Comparison of ENCODE assay signal across 27 cellular contexts in genomic region chr2:154459286-154459685, GRCh38.
A peak's percentile ranks its signal among the peaks of the same experiment; 100 is the strongest.
DNase-seq lines count a peak whose midpoint lies in the region; ATAC-seq and TF ChIP-seq lines count a peak whose summit lies in the region.
"Had no signal": no experiment of that assay in that cellular context is flagged by ENCODE, and none has a peak within 500 bp of the region (broad histone marks: within the 10 kb centered on the region; RNA-seq: fewer than 3 reads in every experiment).

No MANE protein-coding gene starts in this region.

- TF ChIP-seq CTCF in SK-N-SH (IDR thresholded peaks at IDR 0.05), result no peak

- no peak overlapping the region for H3K4me3 ChIP-seq in SK-N-SH (ENCODE audit: low read depth in 2 of 2, low read length in 1 of 2)
- H3K4me3 ChIP-seq: A549; BLaER1; BLaER1 treated with 17β-estradiol and CSF1 and Interleukin-3, amounts not matched to agents 10 nM and 100 nM had no signal

- H3K79me2 ChIP-seq in SK-N-SH (ENCODE audit: insufficient read depth), result no peaks in the 10 kb centered on the region

- no peaks in the 10 kb centered on the region for H3K9me3 ChIP-seq in SK-N-SH
- H3K9me3 ChIP-seq: A549; BE2C; BLaER1; BLaER1 treated with 17β-estradiol and CSF1 and Interleukin-3, amounts not matched to agents 10 nM and 100 nM; Caco-2 had no signal

- no peak overlapping the region for H3K9ac ChIP-seq in SK-N-SH
- H3K9ac ChIP-seq: BLaER1; BLaER1 treated with 17β-estradiol and CSF1 and Interleukin-3, amounts not matched to agents 10 nM and 100 nM had no signal

- H3K27ac ChIP-seq in SK-N-SH (ENCODE audit: low read depth in 2 of 2, low read length in 1 of 2), result no peak overlapping the region
- H3K27ac ChIP-seq: 22Rv1; A549; BLaER1; BLaER1 treated with 17β-estradiol and CSF1 and Interleukin-3, amounts not matched to agents 10 nM and 100 nM; C4-2B had no signal

- TF ChIP-seq EP300 in SK-N-SH (IDR thresholded peaks at IDR 0.05; ENCODE audit: borderline replicate concordance in 1 of 2, low read depth in 1 of 2, low read length in 1 of 2), result no peak

- no peak for DNase-seq in SK-N-SH
- DNase-seq: 8988T; ACHN; AML-193; BE2C; C1 segment of cervical spinal cord; Caco-2; Calu3; CD4-positive, alpha-beta memory T cell; CD4-positive, alpha-beta T cell; CD4-positive, CD25-positive, alpha-beta regulatory T cell; CD8-positive, alpha-beta memory T cell; CD8-positive, alpha-beta T cell; COR-L47; DMS 273 treated with DMSO at 0.1 percent for 48 hours; DMS153; DMS53; DMS79; DMS79 treated with DMSO at 0.1 percent for 48 hours; DND-41; EL had no signal

- CTCF ChIA-PET in SK-N-SH (lab: Yijun Ruan, JAX), result interaction anchor here (1.2 kb wide), 1 partner anchor 11 kb away, joined by 5 read pairs; no protein-coding TSS in a partner anchor

- H3K36me3 ChIP-seq in SK-N-SH (replicated peaks in 1 of 2; ENCODE audit: control insufficient read depth in 1 of 2, insufficient read depth in 2 of 2, low read length in 1 of 2), result no peaks in the 10 kb centered on the region
- H3K36me3 ChIP-seq: BE2C; BLaER1; BLaER1 treated with 17β-estradiol and CSF1 and Interleukin-3, amounts not matched to agents 10 nM and 100 nM had no signal

- H3F3A ChIP-seq in SK-N-SH (replicated peaks; ENCODE audit: insufficient read depth), result no peaks in the 10 kb centered on the region

- H3K4me2 ChIP-seq in SK-N-SH, result no peak overlapping the region
- H3K4me2 ChIP-seq: A549; BLaER1; BLaER1 treated with 17β-estradiol and CSF1 and Interleukin-3, amounts not matched to agents 10 nM and 100 nM had no signal

- no peak overlapping the region for H2AFZ ChIP-seq in SK-N-SH (ENCODE audit: low read depth)

- POLR2A ChIA-PET in SK-N-SH (lab: Yijun Ruan, JAX), result no interaction called here

- no peak for ATAC-seq in SK-N-SH treated with all-trans-retinoic acid at 6 μM for 48 hours
- ATAC-seq: A549; CD8-positive, alpha-beta T cell had no signal

- TF ChIP-seq RAD21 in SK-N-SH (IDR thresholded peaks at IDR 0.05; ENCODE audit: low read length), result no peak

- no peaks in the 10 kb centered on the region for H3K9me2 ChIP-seq in SK-N-SH

- no peaks in the 10 kb centered on the region for H3K27me3 ChIP-seq in SK-N-SH (ENCODE audit: insufficient read depth)
- H3K27me3 ChIP-seq: BE2C; BLaER1; BLaER1 treated with 17β-estradiol and CSF1 and Interleukin-3, amounts not matched to agents 10 nM and 100 nM had no signal

- H4K20me1 ChIP-seq in SK-N-SH (ENCODE audit: insufficient read depth), result no peaks in the 10 kb centered on the region
- H4K20me1 ChIP-seq: BLaER1; BLaER1 treated with 17β-estradiol and CSF1 and Interleukin-3, amounts not matched to agents 10 nM and 100 nM had no signal

- H3K4me1 ChIP-seq in SK-N-SH (ENCODE audit: control insufficient read depth in 1 of 2, insufficient read depth in 2 of 2, low read depth in 1 of 2, low read length in 1 of 2), result no peaks in the 10 kb centered on the region
- H3K4me1 ChIP-seq: BE2C, Caco-2 had no signal

TF ChIP-seq in SK-N-SH treated with all-trans-retinoic acid at 6 μM for 48 hours, 23 proteins besides CTCF, POLR2A, EP300 and RAD21 (continues in another document):
- TF ChIP-seq ZFP30 (CRISPR knock-in tag; IDR thresholded peaks at IDR 0.05) (no peak), ISL1 (CRISPR knock-in tag; IDR thresholded peaks at IDR 0.05) (peak; percentile 90), SNAI2 (CRISPR knock-in tag; IDR thresholded peaks at IDR 0.05) (0 out of 2 replicates have a peak, but pooled peaks have one; percentile 21), TOX (CRISPR knock-in tag; IDR thresholded peaks at IDR 0.05; ENCODE audit: borderline replicate concordance) (no peak), ZNF8 (CRISPR knock-in tag; IDR thresholded peaks at IDR 0.05) (no peak), TCF4 (CRISPR knock-in tag; IDR thresholded peaks at IDR 0.05; ENCODE audit: borderline replicate concordance) (peak; percentile 71), GLIS3 (CRISPR knock-in tag; IDR thresholded peaks at IDR 0.05) (no peak), ZNF565 (CRISPR knock-in tag; conservative IDR thresholded peaks at IDR 0.05; ENCODE audit: low read depth) (no peak), TSHZ2 (CRISPR knock-in tag; IDR thresholded peaks at IDR 0.05) (no peak), RARB (CRISPR knock-in tag; IDR thresholded peaks at IDR 0.05) (no peak)

TF ChIP-seq in SK-N-SH, 30 proteins besides CTCF, POLR2A, EP300 and RAD21:
- TF ChIP-seq GABPA (IDR thresholded peaks at IDR 0.05; ENCODE audit: low read depth) (no peak), TEAD4 (IDR thresholded peaks at IDR 0.05; ENCODE audit: borderline replicate concordance, insufficient read depth) (no peak), ZBTB33 (IDR thresholded peaks at IDR 0.05; ENCODE audit: borderline replicate concordance, low read depth) (no peak), FOSL2 (IDR thresholded peaks at IDR 0.05; ENCODE audit: borderline replicate concordance, low read depth) (no peak), TAF1 (IDR thresholded peaks at IDR 0.05; ENCODE audit: borderline replicate concordance, low read depth, low read length) (no peak), MAX (IDR thresholded peaks at IDR 0.05; ENCODE audit: low read depth) (no peak), POLR2AphosphoS5 (IDR thresholded peaks at IDR 0.05; ENCODE audit: low read depth, low read length) (no peak), ELF1 (IDR thresholded peaks at IDR 0.05) (no peak), YY1 (IDR thresholded peaks at IDR 0.05; ENCODE audit: low read depth) (no peak), USF1 (IDR thresholded peaks at IDR 0.05; ENCODE audit: borderline replicate concordance, low read depth) (no peak), MEF2A (IDR thresholded peaks at IDR 0.05; ENCODE audit: borderline replicate concordance, low read depth) (no peak), RCOR1 (IDR thresholded peaks at IDR 0.05; ENCODE audit: low read length) (no peak; the same call in 1 of the 2 replicates), FOXM1 (IDR thresholded peaks at IDR 0.05; ENCODE audit: low read depth) (no peak), CHD2 (IDR thresholded peaks at IDR 0.05; ENCODE audit: low read length, partially characterized antibody) (no peak), PBX3 (IDR thresholded peaks at IDR 0.05) (no peak), JUND (IDR thresholded peaks at IDR 0.05) (no peak), GATA2 (CRISPR knock-in tag; IDR thresholded peaks at IDR 0.05) (no peak), SMC3 (IDR thresholded peaks at IDR 0.05; ENCODE audit: low read depth, low read length) (no peak), TCF12 (IDR thresholded peaks at IDR 0.05) (no peak)
TF ChIP-seq in SK-N-SH: peak in this region for 0.
